28 cellular contexts compared by ENCODE assay signal in genomic region chr11:91310085-91310484, GRCh38.
"Had no signal": no experiment of that assay in that cellular context is flagged by ENCODE, and none has a peak within 500 bp of the region (broad histone marks: within the 10 kb centered on the region; RNA-seq: fewer than 3 reads in every experiment).

No MANE protein-coding gene starts in this region.

- H3K4me1 ChIP-seq: stomach, suprapubic skin, testis, thyroid gland, tibial artery, tibial nerve, transverse colon, upper lobe of left lung, upper lobe of right lung, uterus, vagina had no signal

- H3K4me1 Mint-ChIP-seq: stimulated activated effector memory CD8-positive, alpha-beta T cell treated with anti-CD3 and anti-CD28 coated beads, Interleukin-12 subunit alpha, Interleukin-12 subunit beta, amount 100 ng/mL, for 72 hours; stimulated activated memory B cell treated with anti-CD40 and anti-IgM and Interleukin-4, amounts not matched to agents 10 μg/mL and 1 μg/mL and 100 μg/mL, for 72 hours; stimulated activated naive B cell treated with anti-CD40 and anti-IgM and Interleukin-4, amounts not matched to agents 10 μg/mL and 1 μg/mL and 100 μg/mL, for 72 hours; stimulated activated naive CD8-positive, alpha-beta T cell treated with anti-CD3 and anti-CD28 coated beads, Interleukin-15, amount 100 ng/mL, for 72 hours had no signal

- H3K27me3 ChIP-seq: stomach, suprapubic skin, testis, thyroid gland, tibial artery, tibial nerve, transverse colon, upper lobe of left lung, upper lobe of right lung, uterus, vagina had no signal

- H3K4me3 ChIP-seq: stomach, suprapubic skin, testis, thoracic aorta, thyroid gland, tibial artery, tibial nerve, transverse colon, upper lobe of left lung, upper lobe of right lung, uterus, vagina had no signal

- H3K27ac ChIP-seq: stomach, suprapubic skin, testis, thoracic aorta, thyroid gland, tibial artery, tibial nerve, transverse colon, upper lobe of left lung, upper lobe of right lung, uterus, vagina had no signal

- H3K36me3 Mint-ChIP-seq: stimulated activated effector memory CD8-positive, alpha-beta T cell treated with anti-CD3 and anti-CD28 coated beads, Interleukin-12 subunit alpha, Interleukin-12 subunit beta, amount 100 ng/mL, for 72 hours; stimulated activated memory B cell treated with anti-CD40 and anti-IgM and Interleukin-4, amounts not matched to agents 10 μg/mL and 1 μg/mL and 100 μg/mL, for 72 hours; stimulated activated naive B cell treated with anti-CD40 and anti-IgM and Interleukin-4, amounts not matched to agents 10 μg/mL and 1 μg/mL and 100 μg/mL, for 72 hours; type B pancreatic cell had no signal

- H3K27me3 Mint-ChIP-seq: stimulated activated memory B cell treated with anti-CD40 and anti-IgM and Interleukin-4, amounts not matched to agents 10 μg/mL and 1 μg/mL and 100 μg/mL, for 72 hours; stimulated activated naive B cell treated with anti-CD40 and anti-IgM and Interleukin-4, amounts not matched to agents 10 μg/mL and 1 μg/mL and 100 μg/mL, for 72 hours; stimulated activated naive CD8-positive, alpha-beta T cell treated with anti-CD3 and anti-CD28 coated beads, Interleukin-15, amount 100 ng/mL, for 72 hours; stimulated activated naive CD8-positive, alpha-beta T cell treated with anti-CD3 and anti-CD28 coated beads, Interleukin-15, Interleukin-2, amounts not matched to agents 100 ng/mL and 50 ng/mL, for 24 hours; type B pancreatic cell had no signal

- H3K36me3 ChIP-seq: stomach, suprapubic skin, thoracic aorta, thyroid gland, tibial artery, tibial nerve, transverse colon, upper lobe of left lung, upper lobe of right lung, uterus, vagina had no signal

- ATAC-seq: stimulated activated effector memory CD8-positive, alpha-beta T cell treated with anti-CD3 and anti-CD28 coated beads, Interleukin-12 subunit alpha, Interleukin-12 subunit beta, amount 100 ng/mL, for 72 hours; stimulated activated memory B cell treated with anti-CD40 and anti-IgM and Interleukin-4, amounts not matched to agents 10 μg/mL and 1 μg/mL and 100 μg/mL, for 72 hours; stimulated activated naive B cell treated with anti-CD40 and anti-IgM and Interleukin-4, amounts not matched to agents 10 μg/mL and 1 μg/mL and 100 μg/mL, for 72 hours; stimulated activated naive CD8-positive, alpha-beta T cell treated with anti-CD3 and anti-CD28 coated beads, Interleukin-15, amount 100 ng/mL, for 72 hours; stimulated activated naive CD8-positive, alpha-beta T cell treated with anti-CD3 and anti-CD28 coated beads, Interleukin-15, Interleukin-2, amounts not matched to agents 100 U/mL and 50 U/mL, for 24 hours; upper lobe of right lung had no signal

- DNase-seq: stimulated activated CD4-positive, alpha-beta T cell treated with anti-CD3 and anti-CD28 coated beads, Interleukin-2, amount 100 ng/mL, for 48 hours; stimulated activated CD4-positive, alpha-beta T cell treated with anti-CD3 and anti-CD28 coated beads, Interleukin-4, amount 100 ng/mL, for 1 hour; stimulated activated CD4-positive, alpha-beta T cell treated with anti-CD3 and anti-CD28 coated beads, Interleukin-4, amount 100 ng/mL, for 24 hours; stimulated activated CD4-positive, alpha-beta T cell treated with anti-CD3 and anti-CD28 coated beads, Interleukin-4, amount 100 ng/mL, for 4 hours; stimulated activated CD8-positive, alpha-beta memory T cell treated with anti-CD3 and anti-CD28 coated beads, Interleukin-4, amount 100 ng/mL, for 48 hours; stimulated activated naive B cell treated with anti-CD40 and anti-IgM and Interleukin-4, amounts not matched to agents 10 μg/mL and 1 μg/mL and 100 μg/mL, for 72 hours; stimulated activated naive CD4-positive, alpha-beta T cell; stimulated activated naive CD4-positive, alpha-beta T cell treated with Interleukin-2 at 50 U/mL for 16 hours; stimulated activated naive CD8-positive, alpha-beta T cell treated with anti-CD3 and anti-CD28 coated beads, Interleukin-15, amount 100 ng/mL, for 72 hours; stimulated activated naive CD8-positive, alpha-beta T cell treated with anti-CD3 and anti-CD28 coated beads, Interleukin-15, Interleukin-2, amounts not matched to agents 100 U/mL and 50 U/mL, for 24 hours; stomach; substantia nigra; testis; thyroid gland; tibial artery; transverse colon; trophoblast cell; upper lobe of left lung; upper lobe of right lung; uterus had no signal

- H3K4me3 Mint-ChIP-seq: stimulated activated effector memory CD8-positive, alpha-beta T cell treated with anti-CD3 and anti-CD28 coated beads, Interleukin-12 subunit alpha, Interleukin-12 subunit beta, amount 100 ng/mL, for 72 hours; stimulated activated memory B cell treated with anti-CD40 and anti-IgM and Interleukin-4, amounts not matched to agents 10 μg/mL and 1 μg/mL and 100 μg/mL, for 72 hours; stimulated activated naive B cell treated with anti-CD40 and anti-IgM and Interleukin-4, amounts not matched to agents 10 μg/mL and 1 μg/mL and 100 μg/mL, for 72 hours; stimulated activated naive CD8-positive, alpha-beta T cell treated with anti-CD3 and anti-CD28 coated beads, Interleukin-15, amount 100 ng/mL, for 72 hours; stimulated activated naive CD8-positive, alpha-beta T cell treated with anti-CD3 and anti-CD28 coated beads, Interleukin-15, Interleukin-2, amounts not matched to agents 100 ng/mL and 50 ng/mL, for 24 hours; type B pancreatic cell had no signal

- H3K27ac Mint-ChIP-seq: stimulated activated effector memory CD8-positive, alpha-beta T cell treated with anti-CD3 and anti-CD28 coated beads, Interleukin-12 subunit alpha, Interleukin-12 subunit beta, amount 100 ng/mL, for 72 hours; stimulated activated memory B cell treated with anti-CD40 and anti-IgM and Interleukin-4, amounts not matched to agents 10 μg/mL and 1 μg/mL and 100 μg/mL, for 72 hours; stimulated activated naive B cell treated with anti-CD40 and anti-IgM and Interleukin-4, amounts not matched to agents 10 μg/mL and 1 μg/mL and 100 μg/mL, for 72 hours; stimulated activated naive CD8-positive, alpha-beta T cell treated with anti-CD3 and anti-CD28 coated beads, Interleukin-15, amount 100 ng/mL, for 72 hours; stimulated activated naive CD8-positive, alpha-beta T cell treated with anti-CD3 and anti-CD28 coated beads, Interleukin-15, Interleukin-2, amounts not matched to agents 100 ng/mL and 50 ng/mL, for 24 hours; type B pancreatic cell had no signal

- H3K9me3 ChIP-seq: stomach, suprapubic skin, testis, thoracic aorta, thyroid gland, tibial artery, tibial nerve, transverse colon, upper lobe of left lung, upper lobe of right lung, uterus, vagina had no signal
